In the genomic region with DNA sequence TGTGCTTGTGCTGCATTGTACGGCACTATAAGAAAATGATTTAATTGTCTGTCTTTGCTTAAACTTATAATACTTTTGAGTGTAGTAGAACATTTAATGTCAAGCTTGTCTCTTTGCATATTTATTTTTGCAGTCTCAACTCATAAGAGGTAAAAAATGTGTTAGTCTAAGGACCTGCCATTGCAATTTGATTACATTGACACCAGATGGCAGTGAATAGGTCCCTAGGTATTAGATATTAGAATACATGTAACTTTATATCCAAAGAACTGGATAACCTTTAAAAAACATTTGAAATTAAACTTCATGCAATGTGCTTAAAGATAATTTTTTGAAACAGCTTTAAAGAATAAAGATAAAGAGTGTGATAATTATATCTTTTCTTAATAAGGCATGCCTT, we compare ENCODE assay signal across 15 cellular contexts.
DNase-seq lines count a peak whose midpoint lies in the region; TF ChIP-seq lines count a peak whose summit lies in the region.
"Had no signal": no experiment of that assay in that cellular context is flagged by ENCODE, and none has a peak within 500 bp of the region (broad histone marks: within the 10 kb centered on the region; RNA-seq: fewer than 3 reads in every experiment).

No MANE protein-coding gene starts in this region.

- DNase-seq in AML-193 (lab: John Stamatoyannopoulos, UW) (peak; percentile 18 to 34), H7 (peak; percentile 9), OCI-M1 (lab: John Stamatoyannopoulos, UW) (peak; percentile 42), epithelial cell of proximal tubule (ENCODE audit: low read depth) (no peak), COR-L47 (lab: John Stamatoyannopoulos, UW) (no peak), NCI-H345 treated with DMSO at 0.1 percent for 48 hours (lab: John Stamatoyannopoulos, UW; ENCODE audit: unreplicated experiment) (no peak), GM10248 (ENCODE audit: extremely low spot score) (no peak), cerebellum (ENCODE audit: low spot score) (no peak)
- DNase-seq: activated CD8-positive, alpha-beta T cell treated with anti-CD3 and anti-CD28 coated beads, Interleukin-2, amount 10 ng/mL, durations not matched to agents 7 days and 5 days; GM23248; left colon; NCI-H1436 treated with DMSO at 0.1 percent for 48 hours; NCI-H748 treated with DMSO at 0.1 percent for 48 hours; Right ventricle myocardium superior had no signal

- CTCF ChIA-PET in GM10248 (lab: Yijun Ruan, JAX): interaction anchor here (1.8 kb wide), 1 partner anchor 9 kb away, joined by 4 read pairs; no protein-coding TSS in a partner anchor

- H3K36me3 ChIP-seq in H7 (replicated peaks; ENCODE audit: control insufficient read depth, insufficient read depth, low read length): no peaks in the 10 kb centered on the region
- H3K36me3 ChIP-seq: thoracic aorta had no signal

- POLR2A ChIA-PET in GM10248 (lab: Yijun Ruan, JAX): no interaction called here

- H3K4me3 ChIP-seq in H7 (ENCODE audit: insufficient read depth, low read depth, low read length) (no peak overlapping the region), epithelial cell of proximal tubule (ENCODE audit: low read depth, low read length) (no peak overlapping the region)
- H3K4me3 ChIP-seq: GM23248, thoracic aorta had no signal

- no peaks in the 10 kb centered on the region for H3K27me3 ChIP-seq in H7 (ENCODE audit: control insufficient read depth, insufficient read depth, low read length)

- TF ChIP-seq CTCF in epithelial cell of proximal tubule (conservative IDR thresholded peaks at IDR 0.05; ENCODE audit: low read depth, low read length) (peak; percentile 17), GM10248 (IDR thresholded peaks at IDR 0.05; ENCODE audit: control extremely low read depth, extremely low read depth, low read depth, missing control alignments) (no peak)

Comparison
In these comparisons a context has a peak if more than half of its experiments do, and no peak if none do; other contexts are left out.
1. DNase-seq: peak in AML-193 (2 of 2), H7 (single experiment) and OCI-M1 (single experiment); none in epithelial cell of proximal tubule (single experiment), COR-L47 (single experiment), NCI-H345 treated with DMSO at 0.1 percent for 48 hours (single experiment), GM10248 (single experiment) and cerebellum (single experiment).